8 cellular contexts compared by ENCODE assay signal in genomic region chr7:128831178-128831993, GRCh38.
DNase-seq lines count a peak whose midpoint lies in the region; ATAC-seq, FAIRE-seq and TF ChIP-seq lines count a peak whose summit lies in the region.

No MANE protein-coding gene starts in this region.

- H3K9me3 Mint-ChIP-seq in nephron progenitor cell, result no peaks in the 10 kb centered on the region

- peak; percentile 6 for FAIRE-seq in G401.6 (lab: Jason Lieb, UNC)

- peak; percentile 29 for DNase-seq in OCI-M1 (lab: John Stamatoyannopoulos, UW)
- peak; percentile 42 for DNase-seq in fibroblast of gingiva (ENCODE audit: low read depth)
- peak; percentile 67 for DNase-seq in nephron progenitor cell
- no peak for DNase-seq in NCI-H2107 (lab: John Stamatoyannopoulos, UW)
- no peak for DNase-seq in head of caudate nucleus

- H3K4me3 Mint-ChIP-seq in nephron progenitor cell, result peak overlapping the region; percentile 84

- TF ChIP-seq CTCF in nephron progenitor cell (IDR thresholded peaks at IDR 0.05), result no peak

- H3K36me3 Mint-ChIP-seq in nephron progenitor cell (ENCODE audit: low read depth), result no peaks in the 10 kb centered on the region

- H3K27me3 Mint-ChIP-seq in nephron progenitor cell (ENCODE audit: low read depth, poor library complexity), result peaks cover 3% of the 10 kb centered on the region

- peak overlapping the region; percentile 95 for H3K27ac Mint-ChIP-seq in nephron progenitor cell

- intact Hi-C loops in head of caudate nucleus (cut with DNase I), result no loop called here

- H3K4me1 Mint-ChIP-seq in nephron progenitor cell, result peaks cover 71% of the 10 kb centered on the region

- ATAC-seq in HG02884 (IDR thresholded peaks at IDR 0.05; ENCODE audit: unreplicated experiment), result no peak
- no peak for ATAC-seq in activated CD4-positive, CD25-positive, alpha-beta regulatory T cell treated with anti-CD3 and anti-CD28 coated beads, Interleukin-2, amount 50 U/mL, for 24 hours

Comparison
In these comparisons a context has a peak if more than half of its experiments do, and no peak if none do; other contexts are left out.
1. DNase-seq: peak in OCI-M1 (single experiment), fibroblast of gingiva (single experiment) and nephron progenitor cell (single experiment); none in NCI-H2107 (single experiment) and head of caudate nucleus (0 of 42).